1 cellular context compared by ENCODE assay signal in the genomic region with DNA sequence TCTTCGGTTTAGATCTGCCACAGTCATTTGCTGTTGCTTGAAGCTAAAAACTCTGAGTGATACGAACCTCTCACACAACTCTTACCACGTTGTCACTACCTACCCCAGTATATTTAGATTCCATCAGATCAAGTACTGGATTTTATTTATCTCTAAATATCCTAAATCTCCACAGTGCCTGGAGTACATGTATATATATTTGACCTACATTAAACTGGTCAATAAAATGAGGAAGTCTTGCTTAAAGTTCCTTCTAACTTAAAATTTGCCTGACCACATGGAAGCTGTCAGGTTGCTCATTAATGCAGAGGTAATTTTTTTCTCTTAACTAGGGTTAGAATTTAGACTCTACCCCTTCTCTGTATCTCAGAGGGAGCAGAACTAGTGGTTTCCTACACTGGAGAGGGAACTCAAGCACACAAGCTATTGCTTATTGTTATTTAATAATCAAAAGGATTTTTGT.
TF ChIP-seq lines count a peak whose summit lies in the region.

No MANE protein-coding gene starts in this region.

TF ChIP-seq in GM12878, 131 proteins besides CTCF, POLR2A, EP300 and RAD21 (continued from another document and continues in another):
- TF ChIP-seq, protein P1, sequence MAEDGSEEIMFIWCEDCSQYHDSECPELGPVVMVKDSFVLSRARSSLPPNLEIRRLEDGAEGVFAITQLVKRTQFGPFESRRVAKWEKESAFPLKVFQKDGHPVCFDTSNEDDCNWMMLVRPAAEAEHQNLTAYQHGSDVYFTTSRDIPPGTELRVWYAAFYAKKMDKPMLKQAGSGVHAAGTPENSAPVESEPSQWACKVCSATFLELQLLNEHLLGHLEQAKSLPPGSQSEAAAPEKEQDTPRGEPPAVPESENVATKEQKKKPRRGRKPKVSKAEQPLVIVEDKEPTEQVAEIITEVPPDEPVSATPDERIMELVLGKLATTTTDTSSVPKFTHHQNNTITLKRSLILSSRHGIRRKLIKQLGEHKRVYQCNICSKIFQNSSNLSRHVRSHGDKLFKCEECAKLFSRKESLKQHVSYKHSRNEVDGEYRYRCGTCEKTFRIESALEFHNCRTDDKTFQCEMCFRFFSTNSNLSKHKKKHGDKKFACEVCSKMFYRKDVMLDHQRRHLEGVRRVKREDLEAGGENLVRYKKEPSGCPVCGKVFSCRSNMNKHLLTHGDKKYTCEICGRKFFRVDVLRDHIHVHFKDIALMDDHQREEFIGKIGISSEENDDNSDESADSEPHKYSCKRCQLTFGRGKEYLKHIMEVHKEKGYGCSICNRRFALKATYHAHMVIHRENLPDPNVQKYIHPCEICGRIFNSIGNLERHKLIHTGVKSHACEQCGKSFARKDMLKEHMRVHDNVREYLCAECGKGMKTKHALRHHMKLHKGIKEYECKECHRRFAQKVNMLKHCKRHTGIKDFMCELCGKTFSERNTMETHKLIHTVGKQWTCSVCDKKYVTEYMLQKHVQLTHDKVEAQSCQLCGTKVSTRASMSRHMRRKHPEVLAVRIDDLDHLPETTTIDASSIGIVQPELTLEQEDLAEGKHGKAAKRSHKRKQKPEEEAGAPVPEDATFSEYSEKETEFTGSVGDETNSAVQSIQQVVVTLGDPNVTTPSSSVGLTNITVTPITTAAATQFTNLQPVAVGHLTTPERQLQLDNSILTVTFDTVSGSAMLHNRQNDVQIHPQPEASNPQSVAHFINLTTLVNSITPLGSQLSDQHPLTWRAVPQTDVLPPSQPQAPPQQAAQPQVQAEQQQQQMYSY (CRISPR knock-in tag; IDR thresholded peaks at IDR 0.05), result no peak
- TF ChIP-seq MYC (IDR thresholded peaks at IDR 0.05; ENCODE audit: insufficient read depth, insufficient read length, insufficient replicate concordance, low read length, severe bottlenecking), result no peak
- TF ChIP-seq, protein P2, sequence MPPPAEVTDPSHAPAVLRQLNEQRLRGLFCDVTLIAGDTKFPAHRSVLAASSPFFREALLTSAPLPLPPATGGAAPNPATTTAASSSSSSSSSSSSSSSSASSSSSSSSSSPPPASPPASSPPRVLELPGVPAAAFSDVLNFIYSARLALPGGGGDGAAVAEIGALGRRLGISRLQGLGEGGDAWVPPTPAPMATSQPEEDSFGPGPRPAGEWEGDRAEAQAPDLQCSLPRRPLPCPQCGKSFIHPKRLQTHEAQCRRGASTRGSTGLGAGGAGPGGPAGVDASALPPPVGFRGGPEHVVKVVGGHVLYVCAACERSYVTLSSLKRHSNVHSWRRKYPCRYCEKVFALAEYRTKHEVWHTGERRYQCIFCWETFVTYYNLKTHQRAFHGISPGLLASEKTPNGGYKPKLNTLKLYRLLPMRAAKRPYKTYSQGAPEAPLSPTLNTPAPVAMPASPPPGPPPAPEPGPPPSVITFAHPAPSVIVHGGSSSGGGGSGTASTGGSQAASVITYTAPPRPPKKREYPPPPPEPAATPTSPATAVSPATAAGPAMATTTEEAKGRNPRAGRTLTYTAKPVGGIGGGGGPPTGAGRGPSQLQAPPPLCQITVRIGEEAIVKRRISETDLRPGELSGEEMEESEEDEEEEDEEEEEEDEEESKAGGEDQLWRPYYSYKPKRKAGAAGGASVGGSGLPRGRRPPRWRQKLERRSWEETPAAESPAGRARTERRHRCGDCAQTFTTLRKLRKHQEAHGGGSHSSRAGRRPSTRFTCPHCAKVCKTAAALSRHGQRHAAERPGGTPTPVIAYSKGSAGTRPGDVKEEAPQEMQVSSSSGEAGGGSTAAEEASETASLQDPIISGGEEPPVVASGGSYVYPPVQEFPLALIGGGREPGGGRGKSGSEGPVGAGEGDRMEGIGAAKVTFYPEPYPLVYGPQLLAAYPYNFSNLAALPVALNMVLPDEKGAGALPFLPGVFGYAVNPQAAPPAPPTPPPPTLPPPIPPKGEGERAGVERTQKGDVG (CRISPR knock-in tag; IDR thresholded peaks at IDR 0.05), result no peak
- TF ChIP-seq, protein P3, sequence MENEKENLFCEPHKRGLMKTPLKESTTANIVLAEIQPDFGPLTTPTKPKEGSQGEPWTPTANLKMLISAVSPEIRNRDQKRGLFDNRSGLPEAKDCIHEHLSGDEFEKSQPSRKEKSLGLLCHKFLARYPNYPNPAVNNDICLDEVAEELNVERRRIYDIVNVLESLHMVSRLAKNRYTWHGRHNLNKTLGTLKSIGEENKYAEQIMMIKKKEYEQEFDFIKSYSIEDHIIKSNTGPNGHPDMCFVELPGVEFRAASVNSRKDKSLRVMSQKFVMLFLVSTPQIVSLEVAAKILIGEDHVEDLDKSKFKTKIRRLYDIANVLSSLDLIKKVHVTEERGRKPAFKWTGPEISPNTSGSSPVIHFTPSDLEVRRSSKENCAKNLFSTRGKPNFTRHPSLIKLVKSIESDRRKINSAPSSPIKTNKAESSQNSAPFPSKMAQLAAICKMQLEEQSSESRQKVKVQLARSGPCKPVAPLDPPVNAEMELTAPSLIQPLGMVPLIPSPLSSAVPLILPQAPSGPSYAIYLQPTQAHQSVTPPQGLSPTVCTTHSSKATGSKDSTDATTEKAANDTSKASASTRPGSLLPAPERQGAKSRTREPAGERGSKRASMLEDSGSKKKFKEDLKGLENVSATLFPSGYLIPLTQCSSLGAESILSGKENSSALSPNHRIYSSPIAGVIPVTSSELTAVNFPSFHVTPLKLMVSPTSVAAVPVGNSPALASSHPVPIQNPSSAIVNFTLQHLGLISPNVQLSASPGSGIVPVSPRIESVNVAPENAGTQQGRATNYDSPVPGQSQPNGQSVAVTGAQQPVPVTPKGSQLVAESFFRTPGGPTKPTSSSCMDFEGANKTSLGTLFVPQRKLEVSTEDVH (IDR thresholded peaks at IDR 0.05; ENCODE audit: low read depth, partially characterized antibody), result no peak
- 0 out of 2 replicates have a peak, but pooled peaks have one; percentile 36 for TF ChIP-seq ZNF24 (IDR thresholded peaks at IDR 0.05)
- TF ChIP-seq TAF1 (IDR thresholded peaks at IDR 0.05; ENCODE audit: borderline replicate concordance, low read depth, low read length), result no peak
- TF ChIP-seq, protein P4, sequence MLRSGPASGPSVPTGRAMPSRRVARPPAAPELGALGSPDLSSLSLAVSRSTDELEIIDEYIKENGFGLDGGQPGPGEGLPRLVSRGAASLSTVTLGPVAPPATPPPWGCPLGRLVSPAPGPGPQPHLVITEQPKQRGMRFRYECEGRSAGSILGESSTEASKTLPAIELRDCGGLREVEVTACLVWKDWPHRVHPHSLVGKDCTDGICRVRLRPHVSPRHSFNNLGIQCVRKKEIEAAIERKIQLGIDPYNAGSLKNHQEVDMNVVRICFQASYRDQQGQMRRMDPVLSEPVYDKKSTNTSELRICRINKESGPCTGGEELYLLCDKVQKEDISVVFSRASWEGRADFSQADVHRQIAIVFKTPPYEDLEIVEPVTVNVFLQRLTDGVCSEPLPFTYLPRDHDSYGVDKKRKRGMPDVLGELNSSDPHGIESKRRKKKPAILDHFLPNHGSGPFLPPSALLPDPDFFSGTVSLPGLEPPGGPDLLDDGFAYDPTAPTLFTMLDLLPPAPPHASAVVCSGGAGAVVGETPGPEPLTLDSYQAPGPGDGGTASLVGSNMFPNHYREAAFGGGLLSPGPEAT (IDR thresholded peaks at IDR 0.05; ENCODE audit: low read depth), result no peak
- TF ChIP-seq, protein P5, sequence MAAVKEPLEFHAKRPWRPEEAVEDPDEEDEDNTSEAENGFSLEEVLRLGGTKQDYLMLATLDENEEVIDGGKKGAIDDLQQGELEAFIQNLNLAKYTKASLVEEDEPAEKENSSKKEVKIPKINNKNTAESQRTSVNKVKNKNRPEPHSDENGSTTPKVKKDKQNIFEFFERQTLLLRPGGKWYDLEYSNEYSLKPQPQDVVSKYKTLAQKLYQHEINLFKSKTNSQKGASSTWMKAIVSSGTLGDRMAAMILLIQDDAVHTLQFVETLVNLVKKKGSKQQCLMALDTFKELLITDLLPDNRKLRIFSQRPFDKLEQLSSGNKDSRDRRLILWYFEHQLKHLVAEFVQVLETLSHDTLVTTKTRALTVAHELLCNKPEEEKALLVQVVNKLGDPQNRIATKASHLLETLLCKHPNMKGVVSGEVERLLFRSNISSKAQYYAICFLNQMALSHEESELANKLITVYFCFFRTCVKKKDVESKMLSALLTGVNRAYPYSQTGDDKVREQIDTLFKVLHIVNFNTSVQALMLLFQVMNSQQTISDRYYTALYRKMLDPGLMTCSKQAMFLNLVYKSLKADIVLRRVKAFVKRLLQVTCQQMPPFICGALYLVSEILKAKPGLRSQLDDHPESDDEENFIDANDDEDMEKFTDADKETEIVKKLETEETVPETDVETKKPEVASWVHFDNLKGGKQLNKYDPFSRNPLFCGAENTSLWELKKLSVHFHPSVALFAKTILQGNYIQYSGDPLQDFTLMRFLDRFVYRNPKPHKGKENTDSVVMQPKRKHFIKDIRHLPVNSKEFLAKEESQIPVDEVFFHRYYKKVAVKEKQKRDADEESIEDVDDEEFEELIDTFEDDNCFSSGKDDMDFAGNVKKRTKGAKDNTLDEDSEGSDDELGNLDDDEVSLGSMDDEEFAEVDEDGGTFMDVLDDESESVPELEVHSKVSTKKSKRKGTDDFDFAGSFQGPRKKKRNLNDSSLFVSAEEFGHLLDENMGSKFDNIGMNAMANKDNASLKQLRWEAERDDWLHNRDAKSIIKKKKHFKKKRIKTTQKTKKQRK (IDR thresholded peaks at IDR 0.05; ENCODE audit: low read depth, low read length), result no peak
- no peak for TF ChIP-seq RB1 (IDR thresholded peaks at IDR 0.05; ENCODE audit: borderline replicate concordance)
- TF ChIP-seq SIN3A (IDR thresholded peaks at IDR 0.05; ENCODE audit: low read depth, low read length), result no peak
- 0 out of 2 replicates have a peak, but pooled peaks have one; percentile 32 for TF ChIP-seq EZH2 (IDR thresholded peaks at IDR 0.05; ENCODE audit: borderline replicate concordance, control insufficient read depth, low read depth, low read length)
- TF ChIP-seq MTA2 (IDR thresholded peaks at IDR 0.05; ENCODE audit: low read depth), result no peak; the same call in 1 of the 2 replicates
- peak; percentile 71; the same call in 1 of the 2 replicates for TF ChIP-seq SMAD5 (IDR thresholded peaks at IDR 0.05; ENCODE audit: low read depth)
- TF ChIP-seq, protein P6, sequence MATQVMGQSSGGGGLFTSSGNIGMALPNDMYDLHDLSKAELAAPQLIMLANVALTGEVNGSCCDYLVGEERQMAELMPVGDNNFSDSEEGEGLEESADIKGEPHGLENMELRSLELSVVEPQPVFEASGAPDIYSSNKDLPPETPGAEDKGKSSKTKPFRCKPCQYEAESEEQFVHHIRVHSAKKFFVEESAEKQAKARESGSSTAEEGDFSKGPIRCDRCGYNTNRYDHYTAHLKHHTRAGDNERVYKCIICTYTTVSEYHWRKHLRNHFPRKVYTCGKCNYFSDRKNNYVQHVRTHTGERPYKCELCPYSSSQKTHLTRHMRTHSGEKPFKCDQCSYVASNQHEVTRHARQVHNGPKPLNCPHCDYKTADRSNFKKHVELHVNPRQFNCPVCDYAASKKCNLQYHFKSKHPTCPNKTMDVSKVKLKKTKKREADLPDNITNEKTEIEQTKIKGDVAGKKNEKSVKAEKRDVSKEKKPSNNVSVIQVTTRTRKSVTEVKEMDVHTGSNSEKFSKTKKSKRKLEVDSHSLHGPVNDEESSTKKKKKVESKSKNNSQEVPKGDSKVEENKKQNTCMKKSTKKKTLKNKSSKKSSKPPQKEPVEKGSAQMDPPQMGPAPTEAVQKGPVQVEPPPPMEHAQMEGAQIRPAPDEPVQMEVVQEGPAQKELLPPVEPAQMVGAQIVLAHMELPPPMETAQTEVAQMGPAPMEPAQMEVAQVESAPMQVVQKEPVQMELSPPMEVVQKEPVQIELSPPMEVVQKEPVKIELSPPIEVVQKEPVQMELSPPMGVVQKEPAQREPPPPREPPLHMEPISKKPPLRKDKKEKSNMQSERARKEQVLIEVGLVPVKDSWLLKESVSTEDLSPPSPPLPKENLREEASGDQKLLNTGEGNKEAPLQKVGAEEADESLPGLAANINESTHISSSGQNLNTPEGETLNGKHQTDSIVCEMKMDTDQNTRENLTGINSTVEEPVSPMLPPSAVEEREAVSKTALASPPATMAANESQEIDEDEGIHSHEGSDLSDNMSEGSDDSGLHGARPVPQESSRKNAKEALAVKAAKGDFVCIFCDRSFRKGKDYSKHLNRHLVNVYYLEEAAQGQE (IDR thresholded peaks at IDR 0.05; ENCODE audit: low read depth, low read length), result 0 out of 2 replicates have a peak, but pooled peaks have one; percentile 0
- no peak for TF ChIP-seq RELA (IDR thresholded peaks at IDR 0.05; ENCODE audit: borderline replicate concordance, partially characterized antibody)
- TF ChIP-seq POLR2AphosphoS5 (IDR thresholded peaks at IDR 0.05; ENCODE audit: low read length), result peak; percentile 92
- TF ChIP-seq SUPT20H (IDR thresholded peaks at IDR 0.05; ENCODE audit: borderline replicate concordance, control insufficient read depth, low read depth, low read length), result no peak
- peak; percentile 13; the same call in 1 of the 2 replicates for TF ChIP-seq POLR2AphosphoS2 (IDR thresholded peaks at IDR 0.05; ENCODE audit: low read depth, low read length)
- TF ChIP-seq ZNF217 (IDR thresholded peaks at IDR 0.05), result 0 out of 2 replicates have a peak, but pooled peaks have one; percentile 22
- no peak for TF ChIP-seq ZBED1 (IDR thresholded peaks at IDR 0.05; ENCODE audit: borderline replicate concordance)
- no peak for TF ChIP-seq HDAC6 (IDR thresholded peaks at IDR 0.05; ENCODE audit: unreplicated experiment)
- no peak for TF ChIP-seq JUND (IDR thresholded peaks at IDR 0.05; ENCODE audit: low read depth, low read length)
- no peak; the same call in 1 of the 2 replicates for TF ChIP-seq MTA3 (IDR thresholded peaks at IDR 0.05; ENCODE audit: borderline replicate concordance, low read length)
- TF ChIP-seq NFXL1 (IDR thresholded peaks at IDR 0.05; ENCODE audit: borderline replicate concordance), result no peak
- TF ChIP-seq SMAD1 (IDR thresholded peaks at IDR 0.05; ENCODE audit: low read depth, partially characterized antibody), result peak; percentile 88
- TF ChIP-seq EGR1 (IDR thresholded peaks at IDR 0.05; ENCODE audit: borderline replicate concordance in 1 of 2, low read depth in 2 of 2, low read length in 2 of 2), result no peak
- TF ChIP-seq, protein P7, sequence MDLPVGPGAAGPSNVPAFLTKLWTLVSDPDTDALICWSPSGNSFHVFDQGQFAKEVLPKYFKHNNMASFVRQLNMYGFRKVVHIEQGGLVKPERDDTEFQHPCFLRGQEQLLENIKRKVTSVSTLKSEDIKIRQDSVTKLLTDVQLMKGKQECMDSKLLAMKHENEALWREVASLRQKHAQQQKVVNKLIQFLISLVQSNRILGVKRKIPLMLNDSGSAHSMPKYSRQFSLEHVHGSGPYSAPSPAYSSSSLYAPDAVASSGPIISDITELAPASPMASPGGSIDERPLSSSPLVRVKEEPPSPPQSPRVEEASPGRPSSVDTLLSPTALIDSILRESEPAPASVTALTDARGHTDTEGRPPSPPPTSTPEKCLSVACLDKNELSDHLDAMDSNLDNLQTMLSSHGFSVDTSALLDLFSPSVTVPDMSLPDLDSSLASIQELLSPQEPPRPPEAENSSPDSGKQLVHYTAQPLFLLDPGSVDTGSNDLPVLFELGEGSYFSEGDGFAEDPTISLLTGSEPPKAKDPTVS (IDR thresholded peaks at IDR 0.05; ENCODE audit: low read depth, low read length), result no peak
- peak; percentile 78; the same call in 1 of the 2 replicates for TF ChIP-seq PAX8 (IDR thresholded peaks at IDR 0.05)
- TF ChIP-seq BRCA1 (IDR thresholded peaks at IDR 0.05; ENCODE audit: low read depth, low read length), result no peak
- TF ChIP-seq PAX5 (IDR thresholded peaks at IDR 0.05; ENCODE audit: borderline replicate concordance, low read depth, low read length), result no peak
- no peak for TF ChIP-seq TCF12 (IDR thresholded peaks at IDR 0.05; ENCODE audit: low read depth, low read length)
- TF ChIP-seq, protein P8, sequence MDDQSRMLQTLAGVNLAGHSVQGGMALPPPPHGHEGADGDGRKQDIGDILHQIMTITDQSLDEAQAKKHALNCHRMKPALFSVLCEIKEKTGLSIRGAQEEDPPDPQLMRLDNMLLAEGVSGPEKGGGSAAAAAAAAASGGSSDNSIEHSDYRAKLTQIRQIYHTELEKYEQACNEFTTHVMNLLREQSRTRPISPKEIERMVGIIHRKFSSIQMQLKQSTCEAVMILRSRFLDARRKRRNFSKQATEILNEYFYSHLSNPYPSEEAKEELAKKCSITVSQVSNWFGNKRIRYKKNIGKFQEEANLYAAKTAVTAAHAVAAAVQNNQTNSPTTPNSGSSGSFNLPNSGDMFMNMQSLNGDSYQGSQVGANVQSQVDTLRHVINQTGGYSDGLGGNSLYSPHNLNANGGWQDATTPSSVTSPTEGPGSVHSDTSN (IDR thresholded peaks at IDR 0.05; ENCODE audit: insufficient replicate concordance, low read depth, low read length), result no peak
